In the genomic region with DNA sequence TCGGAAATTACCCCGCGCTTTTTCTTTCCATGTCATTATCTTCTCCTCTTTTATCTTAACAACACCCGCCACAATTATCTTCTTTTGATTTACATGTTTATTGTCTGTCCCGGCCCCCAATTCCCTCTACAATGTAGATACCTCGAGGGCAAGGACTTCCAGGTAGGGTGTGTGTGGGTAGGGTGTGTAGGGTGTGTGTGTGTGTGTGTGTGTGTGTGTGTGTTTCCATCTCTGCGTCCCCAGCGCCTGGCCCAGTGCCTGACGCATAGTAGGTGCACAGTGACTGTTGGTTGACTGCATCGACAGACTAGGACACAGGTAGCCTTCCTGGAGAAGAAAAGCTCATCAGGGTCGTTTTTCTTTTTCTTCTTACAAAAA, we compare ENCODE assay signal across 10 cellular contexts.
DNase-seq lines count a peak whose midpoint lies in the region; ATAC-seq, FAIRE-seq and TF ChIP-seq lines count a peak whose summit lies in the region.
"Had no signal": no experiment of that assay in that cellular context is flagged by ENCODE, and none has a peak within 500 bp of the region (broad histone marks: within the 10 kb centered on the region; RNA-seq: fewer than 3 reads in every experiment).

No MANE protein-coding gene starts in this region.

- H3K9me3 Mint-ChIP-seq in neural crest cell, result no peaks in the 10 kb centered on the region
- H3K9me3 Mint-ChIP-seq in stimulated activated naive CD8-positive, alpha-beta T cell treated with anti-CD3 and anti-CD28 coated beads, Interleukin-15, amount 100 ng/mL, for 72 hours, result no peaks in the 10 kb centered on the region
- H3K9me3 Mint-ChIP-seq: activated CD4-positive, alpha-beta memory T cell treated with anti-CD3 and anti-CD28 coated beads for 36 hours had no signal

- peak overlapping the region; percentile 79 for H3K4me3 Mint-ChIP-seq in neural crest cell
- H3K4me3 Mint-ChIP-seq in stimulated activated naive CD8-positive, alpha-beta T cell treated with anti-CD3 and anti-CD28 coated beads, Interleukin-15, amount 100 ng/mL, for 72 hours, result no peak overlapping the region
- H3K4me3 Mint-ChIP-seq: activated CD4-positive, alpha-beta memory T cell treated with anti-CD3 and anti-CD28 coated beads for 36 hours had no signal

- BruUV-seq in endothelial cell of umbilical vein (replicated peaks; lab: Mats Ljungman, UMichigan), result no TSS peak

- no peaks in the 10 kb centered on the region for H3K9me1 ChIP-seq in endothelial cell of umbilical vein (replicated peaks; ENCODE audit: control insufficient read depth, extremely low read depth, insufficient read depth, low read length)

- ATAC-seq in GM19452 (IDR thresholded peaks at IDR 0.05; ENCODE audit: unreplicated experiment), result no peak
- ATAC-seq in stimulated activated naive CD8-positive, alpha-beta T cell treated with anti-CD3 and anti-CD28 coated beads, Interleukin-15, amount 100 ng/mL, for 72 hours, result no peak

- peak overlapping the region; percentile 51 for H3K4me2 ChIP-seq in endothelial cell of umbilical vein (ENCODE audit: insufficient read depth, low read length)

- no peak overlapping the region for H3K27ac ChIP-seq in endothelial cell of umbilical vein (ENCODE audit: insufficient read depth, low read depth, low read length)
- H3K27ac ChIP-seq: epithelial cell of prostate had no signal

- DNase-seq in AG09309 (ENCODE audit: low read depth) (no peak), NCI-H748 treated with DMSO at 0.1 percent for 48 hours (lab: John Stamatoyannopoulos, UW) (peak; percentile 39), endothelial cell of umbilical vein (ENCODE audit: low read depth, low spot score) (no peak), neural crest cell (ENCODE audit: low read depth, low spot score) (no peak), GM19239 (ENCODE audit: insufficient read length, low spot score) (no peak)
- no peak for DNase-seq in stimulated activated naive CD4-positive, alpha-beta T cell treated with Interleukin-2 at 50 U/mL for 16 hours (lab: John Stamatoyannopoulos, UW)
- DNase-seq in stimulated activated naive CD8-positive, alpha-beta T cell treated with anti-CD3 and anti-CD28 coated beads, Interleukin-15, amount 100 ng/mL, for 72 hours, result no peak
- DNase-seq: activated CD4-positive, alpha-beta memory T cell treated with anti-CD3 and anti-CD28 coated beads for 36 hours had no signal

- H4K20me1 ChIP-seq in endothelial cell of umbilical vein (replicated peaks; ENCODE audit: control insufficient read depth, extremely low read depth, insufficient read depth, low read length), result no peaks in the 10 kb centered on the region

- H3K9me3 ChIP-seq in endothelial cell of umbilical vein (replicated peaks; ENCODE audit: control insufficient read depth, insufficient read depth, low read length), result no peaks in the 10 kb centered on the region

- H3K36me3 ChIP-seq in endothelial cell of umbilical vein (ENCODE audit: control insufficient read depth in 2 of 2, extremely low read depth in 1 of 2, insufficient read depth in 2 of 2, low read length in 2 of 2), result no peaks in the 10 kb centered on the region

- H3K36me3 Mint-ChIP-seq in neural crest cell (ENCODE audit: low read depth), result no peaks in the 10 kb centered on the region
- H3K36me3 Mint-ChIP-seq: activated CD4-positive, alpha-beta memory T cell treated with anti-CD3 and anti-CD28 coated beads for 36 hours had no signal

- CTCF ChIA-PET in endothelial cell of umbilical vein (lab: Charles Lee), result interaction anchor here (0.8 to 2.7 kb wide), 4 partner anchors 14 to 284 kb away, joined by 3 to 11 read pairs (median 7); no protein-coding TSS in a partner anchor

- H3K4me1 Mint-ChIP-seq in neural crest cell, result peaks cover 26% of the 10 kb centered on the region
- no peaks in the 10 kb centered on the region for H3K4me1 Mint-ChIP-seq in stimulated activated naive CD8-positive, alpha-beta T cell treated with anti-CD3 and anti-CD28 coated beads, Interleukin-15, amount 100 ng/mL, for 72 hours

- FAIRE-seq in endothelial cell of umbilical vein (lab: Jason Lieb, UNC) (no peak), GM19239 (lab: Jason Lieb, UNC) (no peak)

- H3K9ac ChIP-seq in endothelial cell of umbilical vein (replicated peaks; ENCODE audit: extremely low read depth, insufficient read depth, low read length), result no peak overlapping the region

- H3K27me3 ChIP-seq in endothelial cell of umbilical vein (ENCODE audit: control insufficient read depth in 2 of 2, insufficient read depth in 2 of 2, low read length in 2 of 2), result peaks cover 5 to 47% of the 10 kb centered on the region in 2 experiments

- no peak overlapping the region for H3K27ac Mint-ChIP-seq in neural crest cell (ENCODE audit: unreplicated experiment)
- H3K27ac Mint-ChIP-seq in stimulated activated naive CD8-positive, alpha-beta T cell treated with anti-CD3 and anti-CD28 coated beads, Interleukin-15, amount 100 ng/mL, for 72 hours, result no peak overlapping the region
- H3K27ac Mint-ChIP-seq: activated CD4-positive, alpha-beta memory T cell treated with anti-CD3 and anti-CD28 coated beads for 36 hours had no signal

- H3K4me1 ChIP-seq in endothelial cell of umbilical vein (ENCODE audit: control insufficient read depth, extremely low read depth, insufficient read depth, low read length), result peaks cover 3% of the 10 kb centered on the region

- H2AFZ ChIP-seq in endothelial cell of umbilical vein (ENCODE audit: low read depth, low read length), result no peak overlapping the region

- no peak for TF ChIP-seq POLR2A in endothelial cell of umbilical vein (IDR thresholded peaks at IDR 0.05; ENCODE audit: low read depth, low read length)

- POLR2A ChIA-PET in endothelial cell of umbilical vein (lab: Charles Lee), result interaction anchor here (0.8 kb wide), 1 partner anchor 68 kb away, joined by 3 read pairs; no protein-coding TSS in a partner anchor

- dilution Hi-C loops in endothelial cell of umbilical vein (cut with MboI; ENCODE audit: extremely low pct_ligation_motif_present, low sequenced_read_pairs), result no loop called here

- no peak for TF ChIP-seq CTCF in AG09309 (IDR thresholded peaks at IDR 0.05; ENCODE audit: control insufficient read depth, insufficient read depth, low read depth, low read length, missing control alignments)
- TF ChIP-seq CTCF in endothelial cell of umbilical vein (IDR thresholded peaks at IDR 0.05; ENCODE audit: extremely low read depth in 1 of 2, insufficient read depth in 1 of 2, low read depth in 1 of 2, low read length in 2 of 2), result no peak
- TF ChIP-seq CTCF in neural crest cell (conservative IDR thresholded peaks at IDR 0.05), result no peak

- H3K79me2 ChIP-seq in endothelial cell of umbilical vein (ENCODE audit: control insufficient read depth, insufficient read depth, low read length), result no peaks in the 10 kb centered on the region

- intact Hi-C loops in endothelial cell of umbilical vein (cut with micrococcal nuclease), result loop anchor here (2.0 to 10.0 kb wide), 5 partner anchors 25 to 285 kb away; a partner anchor contains a TSS

- H3K27me3 Mint-ChIP-seq in neural crest cell (ENCODE audit: low read depth), result peaks cover 61% of the 10 kb centered on the region
- H3K27me3 Mint-ChIP-seq in stimulated activated naive CD8-positive, alpha-beta T cell treated with anti-CD3 and anti-CD28 coated beads, Interleukin-15, amount 100 ng/mL, for 72 hours, result peaks cover 61% of the 10 kb centered on the region

- H3K4me3 ChIP-seq in AG09309 (ENCODE audit: control insufficient read depth, low read depth, low read length) (peak overlapping the region; percentile 77), endothelial cell of umbilical vein (replicated peaks in 1 of 3; ENCODE audit: insufficient read depth in 1 of 3, low read depth in 1 of 3, low read length in 3 of 3) (peak overlapping the region in 1 of 3 experiments; percentile 76)

TF ChIP-seq in endothelial cell of umbilical vein, 7 proteins besides CTCF, POLR2A, EP300 and RAD21:
- TF ChIP-seq, protein P1, sequence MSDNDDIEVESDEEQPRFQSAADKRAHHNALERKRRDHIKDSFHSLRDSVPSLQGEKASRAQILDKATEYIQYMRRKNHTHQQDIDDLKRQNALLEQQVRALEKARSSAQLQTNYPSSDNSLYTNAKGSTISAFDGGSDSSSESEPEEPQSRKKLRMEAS (IDR thresholded peaks at IDR 0.05; ENCODE audit: insufficient read depth, insufficient read length), result no peak
- TF ChIP-seq POLR2AphosphoS5 (IDR thresholded peaks at IDR 0.05; ENCODE audit: insufficient read depth, low read depth, low read length) (no peak), EZH2 (IDR thresholded peaks at IDR 0.05; ENCODE audit: borderline replicate concordance, low read depth, low read length, severe bottlenecking) (no peak), MYC (IDR thresholded peaks at IDR 0.05; ENCODE audit: low read depth, low read length) (no peak), GATA2 (IDR thresholded peaks at IDR 0.05; ENCODE audit: insufficient read depth, insufficient read length, low read depth, low read length) (no peak), JUN (IDR thresholded peaks at IDR 0.05; ENCODE audit: borderline replicate concordance, insufficient read depth, insufficient read length, low read depth) (no peak), FOS (IDR thresholded peaks at IDR 0.05; ENCODE audit: borderline replicate concordance, insufficient read depth, low read length) (no peak)
